In the genomic region with DNA sequence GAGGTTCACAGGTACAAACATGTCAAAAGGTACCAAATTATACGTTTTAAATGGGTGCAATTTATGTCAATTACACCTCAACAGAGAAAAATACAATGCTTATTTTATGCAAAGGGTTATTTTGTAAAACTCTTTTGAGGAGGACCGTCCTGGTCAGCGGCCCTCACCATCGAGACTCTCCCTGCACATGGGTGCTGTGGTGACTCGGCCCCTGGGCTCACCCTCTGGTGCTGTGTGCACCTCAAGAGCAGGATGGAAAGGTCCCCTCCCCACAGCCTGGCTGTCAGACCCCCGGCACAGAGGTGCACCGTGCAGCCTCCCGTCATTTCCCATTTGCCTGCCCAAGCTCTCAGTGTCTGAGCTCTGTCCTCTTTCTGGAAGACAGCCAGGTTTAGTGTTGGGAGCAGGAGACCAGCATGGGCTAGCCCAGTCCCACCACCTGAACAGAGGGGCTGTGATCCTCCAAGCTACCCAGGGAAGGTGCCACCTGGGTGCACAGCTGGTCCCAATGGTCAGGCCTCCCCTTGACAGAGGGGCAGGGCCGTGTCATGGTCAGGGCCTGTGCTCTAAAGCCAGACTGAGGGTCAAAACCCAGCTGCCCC, we compare ENCODE assay signal across 18 cellular contexts. TPM values are rescaled to one million over a fixed set of nuclear protein-coding genes. Genes with fewer than 3 reads are reported as not detected.
A peak's percentile ranks its signal among the peaks of the same experiment; 100 is the strongest.
DNase-seq lines count a peak whose midpoint lies in the region; ATAC-seq and TF ChIP-seq lines count a peak whose summit lies in the region.
"Had no signal": no experiment of that assay in that cellular context is flagged by ENCODE, and none has a peak within 500 bp of the region (broad histone marks: within the 10 kb centered on the region; RNA-seq: fewer than 3 reads in every experiment).

No MANE protein-coding gene starts in this region.

- no peaks in the 10 kb centered on the region for H3K79me2 ChIP-seq in mesendoderm (ENCODE audit: control insufficient read depth, insufficient read depth, low read length)

- H3K27me3 Mint-ChIP-seq in chondrocyte (ENCODE audit: low read depth) = peaks cover 3% of the 10 kb centered on the region
- H3K27me3 Mint-ChIP-seq: CD4-positive, alpha-beta T cell had no signal

- H3K4ac ChIP-seq in neuronal stem cell (ENCODE audit: low read length) (no peak overlapping the region), mesendoderm (ENCODE audit: low read depth, low read length) (no peak overlapping the region)

- H3K4me1 ChIP-seq in neuronal stem cell (ENCODE audit: control insufficient read depth in 2 of 2, insufficient read depth in 1 of 2, low read depth in 1 of 2, low read length in 2 of 2) (peaks cover 5 to 7% of the 10 kb centered on the region in 2 donors), mesendoderm (ENCODE audit: control insufficient read depth, low read depth, low read length) (no peaks in the 10 kb centered on the region)
- H3K4me1 ChIP-seq: A549 had no signal

- H3K27ac Mint-ChIP-seq in chondrocyte (ENCODE audit: unreplicated experiment) = no peak overlapping the region
- H3K27ac Mint-ChIP-seq in stimulated activated effector memory CD8-positive, alpha-beta T cell treated with anti-CD3 and anti-CD28 coated beads, Interleukin-12 subunit alpha, Interleukin-12 subunit beta, amount 100 ng/mL, for 72 hours = no peak overlapping the region
- H3K27ac Mint-ChIP-seq: CD4-positive, alpha-beta T cell had no signal

- H3K14ac ChIP-seq in neuronal stem cell (ENCODE audit: low read length) = no peak overlapping the region

- H3K9me3 ChIP-seq in neuronal stem cell (replicated peaks in 1 of 2; ENCODE audit: control insufficient read depth in 2 of 2, insufficient read depth in 1 of 2, low read depth in 1 of 2, low read length in 2 of 2) = peaks cover 2 to 25% of the 10 kb centered on the region in 2 donors

- H3K9ac ChIP-seq in neuronal stem cell (ENCODE audit: low read depth, low read length, poor library complexity) (no peak overlapping the region), mesendoderm (ENCODE audit: low read length) (no peak overlapping the region)

- intact Hi-C loops in Right ventricle myocardium superior (cut with DNase I) (no loop called here), cardiac septum (cut with DNase I) (loop anchor here (10.0 kb wide), 1 partner anchor 87 kb away; no protein-coding TSS in a partner anchor)

- no peak overlapping the region for H3K56ac ChIP-seq in mesendoderm (ENCODE audit: low read length)

- H3K27ac ChIP-seq in neuronal stem cell (replicated peaks; ENCODE audit: low read length) (no peak overlapping the region), mesendoderm (ENCODE audit: low read depth, low read length) (no peak overlapping the region)
- H3K27ac ChIP-seq: 22Rv1, A549, C4-2B had no signal

- H2BK120ac ChIP-seq in neuronal stem cell (ENCODE audit: low read depth, low read length) (peak overlapping the region; percentile 31), mesendoderm (ENCODE audit: low read depth, low read length) (no peak overlapping the region)

- H3K18ac ChIP-seq in neuronal stem cell (ENCODE audit: low read length) = peak overlapping the region; percentile 28
- no peak overlapping the region for H3K18ac ChIP-seq in mesendoderm (ENCODE audit: low read length)

- no peak overlapping the region for H2BK12ac ChIP-seq in neuronal stem cell (ENCODE audit: low read length)

- peak overlapping the region; percentile 80 for H3K23ac ChIP-seq in neuronal stem cell (ENCODE audit: low read depth, low read length, poor library complexity)
- H3K23ac ChIP-seq in mesendoderm (ENCODE audit: low read length) = no peak overlapping the region

- H4K91ac ChIP-seq in neuronal stem cell (ENCODE audit: low read depth, low read length, poor library complexity) = no peak overlapping the region

- no peak overlapping the region for H2BK5ac ChIP-seq in neuronal stem cell (ENCODE audit: low read length)
- no peak overlapping the region for H2BK5ac ChIP-seq in mesendoderm (ENCODE audit: low read length)

- no peaks in the 10 kb centered on the region for H3K36me3 Mint-ChIP-seq in chondrocyte (ENCODE audit: low read depth)
- H3K36me3 Mint-ChIP-seq in stimulated activated effector memory CD8-positive, alpha-beta T cell treated with anti-CD3 and anti-CD28 coated beads, Interleukin-12 subunit alpha, Interleukin-12 subunit beta, amount 100 ng/mL, for 72 hours = no peaks in the 10 kb centered on the region

- no peak overlapping the region for H4K5ac ChIP-seq in mesendoderm (ENCODE audit: low read length)

- ATAC-seq in Right ventricle myocardium superior (ENCODE audit: poor library complexity) = no peak
- ATAC-seq in stimulated activated effector memory CD8-positive, alpha-beta T cell treated with anti-CD3 and anti-CD28 coated beads, Interleukin-12 subunit alpha, Interleukin-12 subunit beta, amount 100 ng/mL, for 72 hours = peak; percentile 23
- ATAC-seq: A549 had no signal

- no peaks in the 10 kb centered on the region for H3K4me1 Mint-ChIP-seq in chondrocyte (ENCODE audit: low read depth)
- no peaks in the 10 kb centered on the region for H3K4me1 Mint-ChIP-seq in stimulated activated effector memory CD8-positive, alpha-beta T cell treated with anti-CD3 and anti-CD28 coated beads, Interleukin-12 subunit alpha, Interleukin-12 subunit beta, amount 100 ng/mL, for 72 hours
- H3K4me1 Mint-ChIP-seq: H9 had no signal

- no CpG with 5 or more reads among the region's 9 CpGs for WGBS in neuronal stem cell (ENCODE audit: extremely low coverage in 2 of 2, insufficient read length in 2 of 2, insufficient replicate concordance in 1 of 2), 2 donors
- no CpG with 5 or more reads among the region's 9 CpGs for WGBS in mesendoderm (ENCODE audit: extremely low coverage, insufficient coverage, low lambda C conversion rate)

- no peak overlapping the region for H3K4me3 ChIP-seq in neuronal stem cell (ENCODE audit: low read length in 2 of 2)
- H3K4me3 ChIP-seq in mesendoderm (ENCODE audit: low read length) = no peak overlapping the region
- H3K4me3 ChIP-seq: A549 had no signal

- H2BK15ac ChIP-seq in neuronal stem cell (ENCODE audit: low read length) (no peak overlapping the region), mesendoderm (replicated peaks; ENCODE audit: low read depth) (no peak overlapping the region)

- no peak for TF ChIP-seq CTCF in chondrocyte (IDR thresholded peaks at IDR 0.05)

- no peak overlapping the region for H3K4me3 Mint-ChIP-seq in chondrocyte (ENCODE audit: unreplicated experiment)
- H3K4me3 Mint-ChIP-seq in stimulated activated effector memory CD8-positive, alpha-beta T cell treated with anti-CD3 and anti-CD28 coated beads, Interleukin-12 subunit alpha, Interleukin-12 subunit beta, amount 100 ng/mL, for 72 hours = no peak overlapping the region
- H3K4me3 Mint-ChIP-seq: CD4-positive, alpha-beta T cell; H9 had no signal

- no peaks in the 10 kb centered on the region for H3K36me3 ChIP-seq in neuronal stem cell (replicated peaks in 1 of 2; ENCODE audit: control insufficient read depth in 2 of 2, insufficient read depth in 2 of 2, low read length in 2 of 2)
- no peaks in the 10 kb centered on the region for H3K36me3 ChIP-seq in mesendoderm (ENCODE audit: control insufficient read depth, insufficient read depth, low read length)

- H3K4me2 ChIP-seq in neuronal stem cell (ENCODE audit: insufficient read depth, low read length, poor library complexity, severe bottlenecking) = no peak overlapping the region
- no peak overlapping the region for H3K4me2 ChIP-seq in mesendoderm (ENCODE audit: low read length)
- H3K4me2 ChIP-seq: A549 had no signal

- H4K8ac ChIP-seq in neuronal stem cell (ENCODE audit: low read depth, low read length) = no peak overlapping the region
- H4K8ac ChIP-seq in mesendoderm (ENCODE audit: low read depth, low read length) = no peak overlapping the region

- H2AFZ ChIP-seq in neuronal stem cell (ENCODE audit: low read length) = no peak overlapping the region

- DNase-seq in Right ventricle myocardium superior (peak; percentile 17), cardiac septum (ENCODE audit: low spot score) (no peak), chondrocyte (ENCODE audit: low spot score) (peak; percentile 55), neuronal stem cell (ENCODE audit: low spot score) (no peak), RPMI8226 (no peak), mesendoderm (no peak)
- DNase-seq in stimulated activated effector memory CD8-positive, alpha-beta T cell treated with anti-CD3 and anti-CD28 coated beads, Interleukin-12 subunit alpha, Interleukin-12 subunit beta, amount 100 ng/mL, for 72 hours (ENCODE audit: low spot score in 2 of 2) = no peak
- no peak for DNase-seq in activated effector memory CD4-positive, alpha-beta T cell treated with Interleukin-2 at 50 U/mL for 16 hours
- DNase-seq: AML-193; CD4-positive, alpha-beta T cell; DMS153; DMS79; GDM1; H9 had no signal

- H3K9me3 Mint-ChIP-seq in chondrocyte (ENCODE audit: low read depth) = peaks cover 16% of the 10 kb centered on the region
- H3K9me3 Mint-ChIP-seq in stimulated activated effector memory CD8-positive, alpha-beta T cell treated with anti-CD3 and anti-CD28 coated beads, Interleukin-12 subunit alpha, Interleukin-12 subunit beta, amount 100 ng/mL, for 72 hours = no peaks in the 10 kb centered on the region
- H3K9me3 Mint-ChIP-seq: CD4-positive, alpha-beta T cell had no signal

- H3K27me3 ChIP-seq in neuronal stem cell (ENCODE audit: control insufficient read depth in 3 of 3, insufficient read depth in 3 of 3, low read depth in 1 of 3, low read length in 3 of 3) = no peaks in the 10 kb centered on the region
- no peaks in the 10 kb centered on the region for H3K27me3 ChIP-seq in mesendoderm (ENCODE audit: insufficient read depth, low read length, poor library complexity)

- H2AK5ac ChIP-seq in neuronal stem cell (ENCODE audit: low read depth, low read length) = no peak overlapping the region
- H2AK5ac ChIP-seq in mesendoderm (ENCODE audit: low read length) = no peak overlapping the region

- H3K79me1 ChIP-seq in neuronal stem cell (ENCODE audit: low read depth, low read length) (peaks cover 10% of the 10 kb centered on the region), mesendoderm (ENCODE audit: low read length) (no peaks in the 10 kb centered on the region)

RNA-seq across cellular contexts. Expression of gene PRODH, which starts 41.8 kb away (rescaled TPM):
- 11.9 TPM for total RNA-seq in Right ventricle myocardium superior
- total RNA-seq in cardiac septum = 3.0 TPM
- total RNA-seq in chondrocyte = 3.5 to 5.9 TPM (median 5.6 TPM) in 3 replicates
- polyA plus RNA-seq in neuronal stem cell (2013, experiment 1 of 2) = 8.3 TPM
- polyA plus RNA-seq in neuronal stem cell (2013, experiment 2 of 2) = 8.3 TPM
- 1.3 TPM for polyA plus RNA-seq in mesendoderm (2013, experiment 1 of 2)
- 1.4 TPM for polyA plus RNA-seq in mesendoderm (2013, experiment 2 of 2)
- total RNA-seq: CD4-positive, alpha-beta T cell had no signal
- polyA plus RNA-seq: BJ had no signal

Comparison
In these comparisons a context has a peak if more than half of its experiments do, and no peak if none do; other contexts are left out.
1. DNase-seq: peak in Right ventricle myocardium superior (single experiment) and chondrocyte (single experiment); none in cardiac septum (single experiment), neuronal stem cell (single experiment), stimulated activated effector memory CD8-positive, alpha-beta T cell treated with anti-CD3 and anti-CD28 coated beads, Interleukin-12 subunit alpha, Interleukin-12 subunit beta, amount 100 ng/mL, for 72 hours (0 of 2), activated effector memory CD4-positive, alpha-beta T cell treated with Interleukin-2 at 50 U/mL for 16 hours (single experiment), RPMI8226 (single experiment) and mesendoderm (single experiment).